Comparison of ENCODE assay signal across 26 cellular contexts in the genomic region with DNA sequence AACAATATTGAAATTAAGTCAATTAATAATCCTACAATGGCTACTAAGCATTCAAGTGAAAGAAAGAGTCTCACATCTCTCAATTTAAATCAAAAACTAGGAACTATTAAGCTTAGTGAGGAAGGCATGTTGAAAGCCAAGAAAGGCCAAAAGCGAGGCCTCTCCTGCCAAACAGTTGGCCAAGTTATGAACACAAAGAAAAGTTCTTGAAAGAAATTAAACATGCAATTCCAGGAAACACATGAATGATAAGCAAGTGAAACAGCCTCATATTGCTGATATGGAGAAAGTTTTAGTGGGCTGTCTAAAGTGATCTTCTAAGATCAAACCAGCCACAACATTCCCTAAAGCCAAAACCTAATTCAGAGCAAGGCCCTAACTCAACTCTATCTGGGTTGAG. TPM values are rescaled to one million over a fixed set of nuclear protein-coding genes. Genes with fewer than 3 reads are reported as not detected.
"Had no signal": no experiment of that assay in that cellular context is flagged by ENCODE, and none has a peak within 500 bp of the region (broad histone marks: within the 10 kb centered on the region; RNA-seq: fewer than 3 reads in every experiment).

No MANE protein-coding gene starts in this region.

- H3K27me3 ChIP-seq: esophagus muscularis mucosa, hepatocyte, sigmoid colon had no signal

- H3K27ac Mint-ChIP-seq: stimulated activated naive B cell treated with anti-CD40 and anti-IgM and Interleukin-4, amounts not matched to agents 10 μg/mL and 1 μg/mL and 100 μg/mL, for 72 hours had no signal

- H3K4me1 Mint-ChIP-seq: neural crest cell had no signal

- H3K27me3 Mint-ChIP-seq: naive thymus-derived CD4-positive, alpha-beta T cell; stimulated activated naive B cell treated with anti-CD40 and anti-IgM and Interleukin-4, amounts not matched to agents 10 μg/mL and 1 μg/mL and 100 μg/mL, for 72 hours; stimulated activated naive CD8-positive, alpha-beta T cell treated with anti-CD3 and anti-CD28 coated beads, Interleukin-15, amount 100 ng/mL, for 72 hours had no signal

- H3K9me3 Mint-ChIP-seq: neural crest cell; stimulated activated naive B cell treated with anti-CD40 and anti-IgM and Interleukin-4, amounts not matched to agents 10 μg/mL and 1 μg/mL and 100 μg/mL, for 72 hours; stimulated activated naive CD8-positive, alpha-beta T cell treated with anti-CD3 and anti-CD28 coated beads, Interleukin-15, amount 100 ng/mL, for 72 hours had no signal

- H3K4me2 ChIP-seq: hepatocyte had no signal

- H3K4me3 ChIP-seq: esophagus muscularis mucosa, hepatocyte, lung, sigmoid colon, skin epidermis had no signal

- H3K36me3 ChIP-seq: sigmoid colon had no signal

- DNase-seq: effector memory CD4-positive, alpha-beta T cell; foreskin melanocyte; head of caudate nucleus; kidney; left cardiac atrium; left ventricle myocardium superior; mesendoderm; naive thymus-derived CD4-positive, alpha-beta T cell; posterior cingulate gyrus; sigmoid colon; stimulated activated CD4-positive, alpha-beta T cell treated with anti-CD3 and anti-CD28 coated beads, Interleukin-2, amount 100 ng/mL, for 24 hours; stimulated activated CD4-positive, alpha-beta T cell treated with anti-CD3 and anti-CD28 coated beads, Interleukin-4, amount 100 ng/mL, for 4 hours; stimulated activated naive B cell treated with anti-CD40 and anti-IgM and Interleukin-4, amounts not matched to agents 10 μg/mL and 1 μg/mL and 100 μg/mL, for 72 hours; stimulated activated naive CD8-positive, alpha-beta T cell treated with anti-CD3 and anti-CD28 coated beads, Interleukin-15, amount 100 ng/mL, for 72 hours; substantia nigra; trophoblast cell had no signal

- H3K9me3 ChIP-seq: esophagus muscularis mucosa, sigmoid colon had no signal

- H3K27ac ChIP-seq: hepatocyte, sigmoid colon, skin epidermis had no signal

- H3K4me3 Mint-ChIP-seq: neural crest cell; stimulated activated naive B cell treated with anti-CD40 and anti-IgM and Interleukin-4, amounts not matched to agents 10 μg/mL and 1 μg/mL and 100 μg/mL, for 72 hours; stimulated activated naive CD8-positive, alpha-beta T cell treated with anti-CD3 and anti-CD28 coated beads, Interleukin-15, amount 100 ng/mL, for 72 hours had no signal

- FAIRE-seq: endometrium, kidney had no signal

RNA-seq across cellular contexts. Expression of a gene that starts 40.8 kb away (rescaled TPM):
- total RNA-seq: hepatocyte; kidney; left cardiac atrium; left ventricle myocardium superior; lung; mononuclear cell; naive thymus-derived CD4-positive, alpha-beta T cell; neural crest cell; osteocyte; pulmonary artery endothelial cell; sigmoid colon; urinary bladder had no signal
